Comparison of ENCODE assay signal across 8 cellular contexts in genomic region chr22:36659762-36660509, GRCh38. TPM values are rescaled to one million over a fixed set of nuclear protein-coding genes. Genes with fewer than 3 reads are reported as not detected.
DNase-seq lines count a peak whose midpoint lies in the region; ATAC-seq lines count a peak whose summit lies in the region.

No MANE protein-coding gene starts in this region.

- peaks cover 34% of the 10 kb centered on the region for H3K27me3 Mint-ChIP-seq in activated CD4-positive, alpha-beta memory T cell treated with anti-CD3 and anti-CD28 coated beads for 36 hours
- H3K27me3 Mint-ChIP-seq in activated CD4-positive, alpha-beta memory T cell treated with anti-CD3 and anti-CD28 coated beads, Interleukin-2, amount 10 ng/mL, durations not matched to agents 7 days and 5 days: peaks cover 13% of the 10 kb centered on the region

- POLR2A ChIA-PET in activated CD4-positive, alpha-beta memory T cell treated with anti-CD3 and anti-CD28 coated beads for 36 hours (lab: Charles Lee): interaction anchor here (0.6 kb wide), 1 partner anchor 76 kb away, joined by 3 read pairs; no protein-coding TSS in a partner anchor
- POLR2A ChIA-PET in activated CD4-positive, alpha-beta memory T cell treated with anti-CD3 and anti-CD28 coated beads, Interleukin-2, amount 10 ng/mL, durations not matched to agents 7 days and 5 days (lab: Charles Lee): no interaction called here

- DNase-seq in activated CD4-positive, alpha-beta memory T cell treated with anti-CD3 and anti-CD28 coated beads for 36 hours: peak; percentile 62
- no peak for DNase-seq in activated CD4-positive, alpha-beta memory T cell treated with anti-CD3 and anti-CD28 coated beads, Interleukin-2, amount 10 ng/mL, durations not matched to agents 7 days and 5 days
- DNase-seq in NCI-H345 treated with DMSO at 0.1 percent for 48 hours (lab: John Stamatoyannopoulos, UW; ENCODE audit: unreplicated experiment) (peak; percentile 52), amygdala (lab: John Stamatoyannopoulos, UW) (peak; percentile 18 to 97 (median 81)), left ventricle myocardium superior (peak; percentile 93)

- no peaks in the 10 kb centered on the region for H3K36me3 ChIP-seq in skeletal muscle satellite cell (ENCODE audit: insufficient read depth, low read length)

- H3K9me3 ChIP-seq in skeletal muscle satellite cell (replicated peaks; ENCODE audit: low read length): no peaks in the 10 kb centered on the region

- H3K9ac ChIP-seq in skeletal muscle satellite cell (ENCODE audit: low read depth, low read length): no peak overlapping the region

- peaks cover 31% of the 10 kb centered on the region for H3K27me3 ChIP-seq in skeletal muscle satellite cell (ENCODE audit: control insufficient read depth, insufficient read depth, low read length)

- ATAC-seq in left ventricle myocardium superior: peak; percentile 98
- no peak for ATAC-seq in HG02973 (IDR thresholded peaks at IDR 0.05; ENCODE audit: unreplicated experiment)
- no peak for ATAC-seq in HG03039 (IDR thresholded peaks at IDR 0.05; ENCODE audit: unreplicated experiment)

- H3K4me2 ChIP-seq in skeletal muscle satellite cell (ENCODE audit: low read length): peak overlapping the region; percentile 79

- no peak overlapping the region for H3K27ac Mint-ChIP-seq in activated CD4-positive, alpha-beta memory T cell treated with anti-CD3 and anti-CD28 coated beads for 36 hours
- H3K27ac Mint-ChIP-seq in activated CD4-positive, alpha-beta memory T cell treated with anti-CD3 and anti-CD28 coated beads, Interleukin-2, amount 10 ng/mL, durations not matched to agents 7 days and 5 days: no peak overlapping the region

- peak overlapping the region; percentile 40 for H3K4me3 ChIP-seq in skeletal muscle satellite cell (ENCODE audit: low read length)

- peaks cover 16% of the 10 kb centered on the region for H3K4me1 ChIP-seq in skeletal muscle satellite cell (ENCODE audit: control insufficient read depth, insufficient read depth, low read length)

- H3K4me1 Mint-ChIP-seq in activated CD4-positive, alpha-beta memory T cell treated with anti-CD3 and anti-CD28 coated beads for 36 hours (ENCODE audit: low read depth): no peaks in the 10 kb centered on the region
- no peaks in the 10 kb centered on the region for H3K4me1 Mint-ChIP-seq in activated CD4-positive, alpha-beta memory T cell treated with anti-CD3 and anti-CD28 coated beads, Interleukin-2, amount 10 ng/mL, durations not matched to agents 7 days and 5 days

- intact Hi-C loops in activated CD4-positive, alpha-beta memory T cell treated with anti-CD3 and anti-CD28 coated beads for 36 hours (cut with micrococcal nuclease): no loop called here
- intact Hi-C loops in left ventricle myocardium superior (cut with micrococcal nuclease): no loop called here

- H3K36me3 Mint-ChIP-seq in activated CD4-positive, alpha-beta memory T cell treated with anti-CD3 and anti-CD28 coated beads for 36 hours: no peaks in the 10 kb centered on the region
- H3K36me3 Mint-ChIP-seq in activated CD4-positive, alpha-beta memory T cell treated with anti-CD3 and anti-CD28 coated beads, Interleukin-2, amount 10 ng/mL, durations not matched to agents 7 days and 5 days (ENCODE audit: low read depth): no peaks in the 10 kb centered on the region

- H3K4me3 Mint-ChIP-seq in activated CD4-positive, alpha-beta memory T cell treated with anti-CD3 and anti-CD28 coated beads for 36 hours: no peak overlapping the region
- H3K4me3 Mint-ChIP-seq in activated CD4-positive, alpha-beta memory T cell treated with anti-CD3 and anti-CD28 coated beads, Interleukin-2, amount 10 ng/mL, durations not matched to agents 7 days and 5 days: no peak overlapping the region

- CTCF ChIA-PET in activated CD4-positive, alpha-beta memory T cell treated with anti-CD3 and anti-CD28 coated beads for 36 hours (lab: Charles Lee): no interaction called here
- CTCF ChIA-PET in activated CD4-positive, alpha-beta memory T cell treated with anti-CD3 and anti-CD28 coated beads, Interleukin-2, amount 10 ng/mL, durations not matched to agents 7 days and 5 days (lab: Charles Lee): no interaction called here

- no peaks in the 10 kb centered on the region for H3K9me3 Mint-ChIP-seq in activated CD4-positive, alpha-beta memory T cell treated with anti-CD3 and anti-CD28 coated beads for 36 hours
- H3K9me3 Mint-ChIP-seq in activated CD4-positive, alpha-beta memory T cell treated with anti-CD3 and anti-CD28 coated beads, Interleukin-2, amount 10 ng/mL, durations not matched to agents 7 days and 5 days: no peaks in the 10 kb centered on the region

RNA-seq across cellular contexts. Expression of gene CACNG2, which starts 43.6 kb away (rescaled TPM):
- total RNA-seq in activated CD4-positive, alpha-beta memory T cell treated with anti-CD3 and anti-CD28 coated beads for 36 hours: not detected
- total RNA-seq in activated CD4-positive, alpha-beta memory T cell treated with anti-CD3 and anti-CD28 coated beads, Interleukin-2, amount 10 ng/mL, durations not matched to agents 7 days and 5 days: not detected
- total RNA-seq in left ventricle myocardium superior: not detected
- total RNA-seq in skeletal muscle satellite cell (2012; rRNA removed): not detected in 2 replicates
